Comparison of ENCODE assay signal across 13 cellular contexts in genomic region chr22:37310815-37311595, GRCh38. TPM values are rescaled to one million over a fixed set of nuclear protein-coding genes. Genes with fewer than 3 reads are reported as not detected.
A peak's percentile ranks its signal among the peaks of the same experiment; 100 is the strongest.
DNase-seq lines count a peak whose midpoint lies in the region; ATAC-seq and TF ChIP-seq lines count a peak whose summit lies in the region.
"Had no signal": no experiment of that assay in that cellular context is flagged by ENCODE, and none has a peak within 500 bp of the region (broad histone marks: within the 10 kb centered on the region; RNA-seq: fewer than 3 reads in every experiment).

No MANE protein-coding gene starts in this region.

- H3K4me3 Mint-ChIP-seq in T-helper 1 cell treated with Interleukin-12 subunit alpha and Interleukin-12 subunit beta and Interleukin-4 antibody, amounts not matched to agents 30 μg/mL and 1 μg/mL, for 36 hours: peak overlapping the region; percentile 40
- peak overlapping the region in 2 of 3 donors; percentile 39 to 81 for H3K4me3 Mint-ChIP-seq in T-cell

- H3K27me3 ChIP-seq in left ventricle myocardium inferior (ENCODE audit: low read depth): peaks cover 40% of the 10 kb centered on the region
- no peaks in the 10 kb centered on the region for H3K27me3 ChIP-seq in osteoblast (ENCODE audit: insufficient read depth, low read length)
- H3K27me3 ChIP-seq in thyroid gland: no peaks in the 10 kb centered on the region

- intact Hi-C loops in left ventricle myocardium inferior (cut with micrococcal nuclease) (no loop called here), thyroid gland (cut with DNase I) (loop anchor here (10.0 kb wide), 1 partner anchor 284 kb away; no protein-coding TSS in a partner anchor)

- no peak overlapping the region for H2AFZ ChIP-seq in osteoblast (ENCODE audit: low read length)

- CTCF ChIA-PET in T-cell (lab: Charles Lee): interaction anchor here in 1 of 2 donors (0.7 to 0.9 kb wide), 2 partner anchors 148 to 281 kb away, joined by 4 to 5 read pairs; no protein-coding TSS in a partner anchor

- H3K9me3 ChIP-seq in left ventricle myocardium inferior (replicated peaks): no peaks in the 10 kb centered on the region
- H3K9me3 ChIP-seq in osteoblast (ENCODE audit: low read depth, low read length): no peaks in the 10 kb centered on the region
- no peaks in the 10 kb centered on the region for H3K9me3 ChIP-seq in thyroid gland
- H3K9me3 ChIP-seq: Caco-2 had no signal

- POLR2A ChIA-PET in T-cell (lab: Charles Lee): no interaction called here

- no peak overlapping the region for H3K4me2 ChIP-seq in osteoblast (ENCODE audit: insufficient read depth, low read length)

- H3K4me1 Mint-ChIP-seq in T-helper 1 cell treated with Interleukin-12 subunit alpha and Interleukin-12 subunit beta and Interleukin-4 antibody, amounts not matched to agents 30 μg/mL and 1 μg/mL, for 36 hours (ENCODE audit: low read depth): peaks cover 83% of the 10 kb centered on the region
- H3K4me1 Mint-ChIP-seq in T-cell: peaks cover 75 to 86% (median 83%) of the 10 kb centered on the region in 3 donors

- 81 to 85% methylated on average over 25 of the region's 25 CpGs for WGBS in thyroid gland, 2 donors

- H3K79me2 ChIP-seq in osteoblast (ENCODE audit: insufficient read depth, low read length): no peaks in the 10 kb centered on the region

- no peaks in the 10 kb centered on the region for H4K20me1 ChIP-seq in osteoblast (ENCODE audit: insufficient read depth, low read length)

- ATAC-seq in T-cell (replicated peaks in 1 of 4) (no peak), GM21825 (IDR thresholded peaks at IDR 0.05; ENCODE audit: unreplicated experiment) (no peak)

- H3K9me3 Mint-ChIP-seq in T-helper 1 cell treated with Interleukin-12 subunit alpha and Interleukin-12 subunit beta and Interleukin-4 antibody, amounts not matched to agents 30 μg/mL and 1 μg/mL, for 36 hours: no peaks in the 10 kb centered on the region
- no peaks in the 10 kb centered on the region for H3K9me3 Mint-ChIP-seq in T-cell

- H3K4me1 ChIP-seq in left ventricle myocardium inferior (peaks cover 36% of the 10 kb centered on the region), osteoblast (ENCODE audit: insufficient read depth, low read length) (peaks cover 48% of the 10 kb centered on the region), thyroid gland (peaks cover 4 to 14% of the 10 kb centered on the region in 2 donors)

- no peaks in the 10 kb centered on the region for H3K27me3 Mint-ChIP-seq in T-helper 1 cell treated with Interleukin-12 subunit alpha and Interleukin-12 subunit beta and Interleukin-4 antibody, amounts not matched to agents 30 μg/mL and 1 μg/mL, for 36 hours (ENCODE audit: low read depth)
- H3K27me3 Mint-ChIP-seq in T-cell: no peaks in the 10 kb centered on the region

- H3K36me3 ChIP-seq in left ventricle myocardium inferior: no peaks in the 10 kb centered on the region
- H3K36me3 ChIP-seq in osteoblast (ENCODE audit: insufficient read depth, low read length): no peaks in the 10 kb centered on the region
- H3K36me3 ChIP-seq in thyroid gland: no peaks in the 10 kb centered on the region

- H3K4me3 ChIP-seq in left ventricle myocardium inferior: no peak overlapping the region
- H3K4me3 ChIP-seq in osteoblast (ENCODE audit: insufficient read depth, low read length): no peak overlapping the region
- no peak overlapping the region for H3K4me3 ChIP-seq in thyroid gland (replicated peaks in 1 of 3)

- H3K27ac ChIP-seq in left ventricle myocardium inferior (replicated peaks): no peak overlapping the region
- H3K27ac ChIP-seq in osteoblast (ENCODE audit: low read depth, low read length): no peak overlapping the region
- no peak overlapping the region for H3K27ac ChIP-seq in thyroid gland
- H3K27ac ChIP-seq: 22Rv1 had no signal

- H3K36me3 Mint-ChIP-seq in T-helper 1 cell treated with Interleukin-12 subunit alpha and Interleukin-12 subunit beta and Interleukin-4 antibody, amounts not matched to agents 30 μg/mL and 1 μg/mL, for 36 hours (ENCODE audit: low read depth): peaks cover 67% of the 10 kb centered on the region
- peaks cover 30% of the 10 kb centered on the region for H3K36me3 Mint-ChIP-seq in T-cell

- TF ChIP-seq POLR2A in thyroid gland (IDR thresholded peaks at IDR 0.05): no peak

- H3K27ac Mint-ChIP-seq in T-helper 1 cell treated with Interleukin-12 subunit alpha and Interleukin-12 subunit beta and Interleukin-4 antibody, amounts not matched to agents 30 μg/mL and 1 μg/mL, for 36 hours: peak overlapping the region; percentile 99
- peak overlapping the region; percentile 99 for H3K27ac Mint-ChIP-seq in T-cell

- no peak for DNase-seq in T-helper 1 cell
- DNase-seq in T-cell: peak in 1 of 34 experiments; percentile 27
- peak; percentile 43 for DNase-seq in left ventricle myocardium inferior
- DNase-seq in osteoblast (ENCODE audit: insufficient read length, low spot score, missing footprints): peak; percentile 72
- no peak for DNase-seq in thyroid gland
- DNase-seq in GOT3 (lab: John Stamatoyannopoulos, UW): no peak
- DNase-seq: activated CD8-positive, alpha-beta memory T cell treated with anti-CD3 and anti-CD28 coated beads for 24 hours; Caco-2; NCI-H1436; NCI-H524 had no signal

- TF ChIP-seq CTCF in left ventricle myocardium inferior (IDR thresholded peaks at IDR 0.05; ENCODE audit: borderline replicate concordance): no peak
- no peak for TF ChIP-seq CTCF in osteoblast (IDR thresholded peaks at IDR 0.05; ENCODE audit: extremely low read depth, low read depth, low read length)
- TF ChIP-seq CTCF in thyroid gland (IDR thresholded peaks at IDR 0.05): no peak

RNA-seq across cellular contexts. Expression of gene CYTH4, which starts 28.7 kb away (rescaled TPM):
- total RNA-seq in T-cell: 100 to 1,000 TPM; 146 to 181 (median 151) TPM
- total RNA-seq in left ventricle myocardium inferior: 4.8 TPM
- 0.59 and 0.72 TPM in 2 replicates for total RNA-seq in osteoblast
- 10 to 100 TPM in 1 of 4 donors, 1 to 10 TPM in 3; 3.3 to 15.1 (median 4.2) TPM for total RNA-seq in thyroid gland
- total RNA-seq: Caco-2 had no signal

Comparison
In these comparisons a context has a peak if more than half of its experiments do, and no peak if none do; other contexts are left out.
1. DNase-seq: peak in left ventricle myocardium inferior (single experiment) and osteoblast (single experiment); none in T-helper 1 cell (0 of 5), thyroid gland (0 of 2) and GOT3 (single experiment).
2. RNA of gene CYTH4, which starts 28.7 kb away (total RNA-seq): 146 to 181 TPM in T-cell; 4.8 TPM in left ventricle myocardium inferior (single experiment), 3.3 to 15.1 TPM in thyroid gland and 0.59 to 0.72 TPM in osteoblast; every median in the first group is over 4 times any median in the second.